In genomic region chr7:90721869-90722431, GRCh38 we compare ENCODE assay signal across 16 cellular contexts.
DNase-seq lines count a peak whose midpoint lies in the region; ATAC-seq and TF ChIP-seq lines count a peak whose summit lies in the region.
"Had no signal": no experiment of that assay in that cellular context is flagged by ENCODE, and none has a peak within 500 bp of the region (broad histone marks: within the 10 kb centered on the region; RNA-seq: fewer than 3 reads in every experiment).

No MANE protein-coding gene starts in this region.

- peaks cover 100% of the 10 kb centered on the region for H3K79me2 ChIP-seq in KMS-11 (ENCODE audit: insufficient read depth, low read depth)

- H3K4me2 ChIP-seq in KMS-11 = peak overlapping the region; percentile 99
- H3K4me2 ChIP-seq: PC-9 had no signal

- no peak overlapping the region for H2AFZ ChIP-seq in KMS-11 (ENCODE audit: low read depth)
- H2AFZ ChIP-seq: PC-9 had no signal

- H3K27me3 Mint-ChIP-seq in brain (no peaks in the 10 kb centered on the region), mesothelial cell of epicardium (ENCODE audit: low read depth) (no peaks in the 10 kb centered on the region)
- H3K27me3 Mint-ChIP-seq: stimulated activated naive B cell treated with anti-CD40 and anti-IgM and Interleukin-4, amounts not matched to agents 10 μg/mL and 1 μg/mL and 100 μg/mL, for 72 hours had no signal

- no peaks in the 10 kb centered on the region for H4K20me1 ChIP-seq in KMS-11 (ENCODE audit: insufficient read depth)

- ATAC-seq in HG02970 (IDR thresholded peaks at IDR 0.05; ENCODE audit: low FRiP score, unreplicated experiment) = no peak
- no peak for ATAC-seq in HG02610 (IDR thresholded peaks at IDR 0.05; ENCODE audit: unreplicated experiment)
- ATAC-seq in GM21381 (IDR thresholded peaks at IDR 0.05; ENCODE audit: unreplicated experiment) = no peak
- ATAC-seq: activated CD4-positive, CD25-positive, alpha-beta regulatory T cell treated with anti-CD3 and anti-CD28 coated beads, Interleukin-2, amount 50 U/mL, for 24 hours; HCT116; stimulated activated naive B cell treated with anti-CD40 and anti-IgM and Interleukin-4, amounts not matched to agents 10 μg/mL and 1 μg/mL and 100 μg/mL, for 72 hours had no signal

- H3K9ac ChIP-seq in KMS-11 (no peak overlapping the region), subcutaneous abdominal adipose tissue (ENCODE audit: low read length in 5 of 5) (no peak overlapping the region)

- peaks cover 87% of the 10 kb centered on the region for H3K4me1 Mint-ChIP-seq in brain
- H3K4me1 Mint-ChIP-seq in mesothelial cell of epicardium = peaks cover 18% of the 10 kb centered on the region

- H3K27me3 ChIP-seq in KMS-11 (ENCODE audit: insufficient read depth, low read depth) (no peaks in the 10 kb centered on the region), subcutaneous abdominal adipose tissue (ENCODE audit: control insufficient read depth in 5 of 5, insufficient read depth in 4 of 5, low read length in 5 of 5) (no peaks in the 10 kb centered on the region)
- H3K27me3 ChIP-seq: esophagus squamous epithelium had no signal

- H3K4me3 ChIP-seq in KMS-11 (IDR thresholded peaks at IDR 0.05; ENCODE audit: insufficient read depth, low read depth, low read length) = no peak overlapping the region
- H3K4me3 ChIP-seq in subcutaneous abdominal adipose tissue (ENCODE audit: low read depth in 1 of 5, low read length in 5 of 5) = no peak overlapping the region
- H3K4me3 ChIP-seq: esophagus squamous epithelium, PC-9 had no signal

- H3K9me3 Mint-ChIP-seq in brain (no peaks in the 10 kb centered on the region), mesothelial cell of epicardium (no peaks in the 10 kb centered on the region)
- H3K9me3 Mint-ChIP-seq: nephron progenitor cell; stimulated activated naive B cell treated with anti-CD40 and anti-IgM and Interleukin-4, amounts not matched to agents 10 μg/mL and 1 μg/mL and 100 μg/mL, for 72 hours had no signal

- peaks cover 98% of the 10 kb centered on the region for H3K4me1 ChIP-seq in KMS-11 (ENCODE audit: low read depth, poor library complexity, severe bottlenecking)
- H3K4me1 ChIP-seq in subcutaneous abdominal adipose tissue (ENCODE audit: control insufficient read depth in 5 of 5, insufficient read depth in 5 of 5, low read length in 5 of 5) = peaks cover 5 to 26% (median 16%) of the 10 kb centered on the region in 5 donors

- H3K36me3 ChIP-seq in KMS-11 (ENCODE audit: insufficient read depth) (no peaks in the 10 kb centered on the region), subcutaneous abdominal adipose tissue (ENCODE audit: control insufficient read depth in 5 of 5, insufficient read depth in 5 of 5, low read length in 5 of 5) (no peaks in the 10 kb centered on the region)
- H3K36me3 ChIP-seq: esophagus squamous epithelium had no signal

- TF ChIP-seq CTCF in KMS-11 (conservative IDR thresholded peaks at IDR 0.05; ENCODE audit: low read depth, low read length) (no peak), brain (conservative IDR thresholded peaks at IDR 0.05) (no peak), mesothelial cell of epicardium (IDR thresholded peaks at IDR 0.05; ENCODE audit: unreplicated experiment) (no peak)

- H3K9me3 ChIP-seq in subcutaneous abdominal adipose tissue (ENCODE audit: control insufficient read depth in 5 of 5, low read length in 5 of 5) = no peaks in the 10 kb centered on the region
- H3K9me3 ChIP-seq: esophagus squamous epithelium had no signal

- H3K27ac ChIP-seq in KMS-11 (peak overlapping the region; percentile 95), subcutaneous abdominal adipose tissue (ENCODE audit: low read depth, low read length) (peak overlapping the region; percentile 51)
- H3K27ac ChIP-seq: esophagus squamous epithelium, PC-9 had no signal

- peak overlapping the region in 2 of 5 experiments; percentile 24 to 30 for H3K4me3 Mint-ChIP-seq in brain
- H3K4me3 Mint-ChIP-seq in mesothelial cell of epicardium = no peak overlapping the region
- H3K4me3 Mint-ChIP-seq: nephron progenitor cell; stimulated activated naive B cell treated with anti-CD40 and anti-IgM and Interleukin-4, amounts not matched to agents 10 μg/mL and 1 μg/mL and 100 μg/mL, for 72 hours had no signal

- DNase-seq in mesothelial cell of epicardium (ENCODE audit: low spot score in 2 of 2, unreplicated experiment in 2 of 2) (no peak), DMS 273 (lab: John Stamatoyannopoulos, UW; ENCODE audit: unreplicated experiment) (no peak)
- DNase-seq: esophagus squamous epithelium; glutamatergic neuron; NCI-H1417; nephron progenitor cell; PC-9; stimulated activated naive B cell treated with anti-CD40 and anti-IgM and Interleukin-4, amounts not matched to agents 10 μg/mL and 1 μg/mL and 100 μg/mL, for 72 hours had no signal

- H3K36me3 Mint-ChIP-seq in brain (peaks cover under 1% of the 10 kb centered on the region), mesothelial cell of epicardium (no peaks in the 10 kb centered on the region)

- H3K27ac Mint-ChIP-seq in brain (peak overlapping the region in 3 of 5 experiments; percentile 0 to 88 (median 76)), mesothelial cell of epicardium (peak overlapping the region; percentile 48)
- H3K27ac Mint-ChIP-seq: nephron progenitor cell; stimulated activated naive B cell treated with anti-CD40 and anti-IgM and Interleukin-4, amounts not matched to agents 10 μg/mL and 1 μg/mL and 100 μg/mL, for 72 hours had no signal
